In genomic region chr17:42993913-42994312, GRCh38 we compare ENCODE assay signal across 4 cellular contexts. TPM values are rescaled to one million over a fixed set of nuclear protein-coding genes. Genes with fewer than 3 reads are reported as not detected.
DNase-seq lines count a peak whose midpoint lies in the region; TF ChIP-seq lines count a peak whose summit lies in the region.
"Not testable (repeated sequence)": the region's sequence is repeated elsewhere in the genome, so short reads cannot be mapped to it uniquely, and the experiment has no call there.

No MANE protein-coding gene starts in this region.

- not testable (repeated sequence) for H3K9me3 Mint-ChIP-seq in chondrocyte (ENCODE audit: low read depth); immature natural killer cell; nephron progenitor cell

- CTCF ChIA-PET in HEK293 (lab: Yijun Ruan, JAX): not testable (repeated sequence)

- H3K4me3 ChIP-seq in HEK293 (ENCODE audit: low read depth, low read length): not testable (repeated sequence)

- not testable (repeated sequence) for H3K9me3 ChIP-seq in HEK293 (ENCODE audit: control insufficient read depth, insufficient read depth, low read depth, low read length)

- H3K27ac Mint-ChIP-seq in chondrocyte (ENCODE audit: unreplicated experiment): not testable (repeated sequence)
- peak overlapping the region in 4 of 6 donors; percentile 19 to 69 (median 39) for H3K27ac Mint-ChIP-seq in immature natural killer cell
- H3K27ac Mint-ChIP-seq in nephron progenitor cell: peak overlapping the region; percentile 36

- peak; percentile 5 for DNase-seq in chondrocyte (ENCODE audit: low spot score)
- not testable (repeated sequence) for DNase-seq in immature natural killer cell, nephron progenitor cell

- not testable (repeated sequence) for H3K4me1 ChIP-seq in HEK293 (ENCODE audit: control insufficient read depth, insufficient read depth, low read length)

- TF ChIP-seq CTCF in HEK293 (tag by site-specific recombination; IDR thresholded peaks at IDR 0.05); chondrocyte (IDR thresholded peaks at IDR 0.05); nephron progenitor cell (IDR thresholded peaks at IDR 0.05): not testable (repeated sequence)

- H3K27ac ChIP-seq in HEK293 (ENCODE audit: extremely low read depth, low read depth, low read length): not testable (repeated sequence)

- not testable (repeated sequence) for H3K4me3 Mint-ChIP-seq in chondrocyte (ENCODE audit: unreplicated experiment); immature natural killer cell; nephron progenitor cell

- H3K36me3 Mint-ChIP-seq in chondrocyte (ENCODE audit: low read depth) (peaks cover 27% of the 10 kb centered on the region), immature natural killer cell (peaks cover 9 to 30% (median 20%) of the 10 kb centered on the region in 3 donors), nephron progenitor cell (ENCODE audit: low read depth) (peaks cover 42% of the 10 kb centered on the region)

- peaks cover 26% of the 10 kb centered on the region for H3K4me1 Mint-ChIP-seq in chondrocyte (ENCODE audit: low read depth)
- peaks cover 14 to 17% of the 10 kb centered on the region in 2 donors for H3K4me1 Mint-ChIP-seq in immature natural killer cell
- H3K4me1 Mint-ChIP-seq in nephron progenitor cell: peaks cover 18% of the 10 kb centered on the region

- not testable (repeated sequence) for H3K27me3 Mint-ChIP-seq in chondrocyte (ENCODE audit: low read depth); immature natural killer cell (ENCODE audit: low read depth in 3 of 3); nephron progenitor cell (ENCODE audit: low read depth, poor library complexity)

- peaks cover 35 to 55% of the 10 kb centered on the region in 2 experiments for H3K36me3 ChIP-seq in HEK293 (ENCODE audit: control insufficient read depth in 2 of 2, insufficient read depth in 1 of 2, low read length in 2 of 2)

- POLR2A ChIA-PET in HEK293 (lab: Yijun Ruan, JAX): interaction anchor here (0.6 kb wide), 1 partner anchor 212 kb away, joined by 4 read pairs; no protein-coding TSS in a partner anchor

TF ChIP-seq in HEK293, 187 proteins besides CTCF, POLR2A, EP300 and RAD21:
- peak; percentile 93 for TF ChIP-seq KLF1 (tag by site-specific recombination; IDR thresholded peaks at IDR 0.05)

RNA-seq across cellular contexts. Expression of gene RPL27, which starts 4.3 kb away (rescaled TPM):
- total RNA-seq in chondrocyte: 738 to 860 TPM (median 747 TPM) in 3 replicates
- 1,000 to 10,000 TPM in 2 of 3 donors, 100 to 1,000 TPM in 1; 807 to 2,182 (median 1,177) TPM for polyA plus RNA-seq in immature natural killer cell

RNA-seq across cellular contexts. Expression of gene IFI35, which starts 12.7 kb away (rescaled TPM):
- 9.0 to 20.9 TPM (median 12.8 TPM) in 3 replicates for total RNA-seq in chondrocyte
- polyA plus RNA-seq in immature natural killer cell: 100 to 1,000 TPM; 127 to 130 (median 129) TPM

RNA-seq across cellular contexts. Expression of gene RUNDC1, which starts 13.5 kb away (rescaled TPM):
- total RNA-seq in chondrocyte: 11.2 to 13.1 TPM (median 11.3 TPM) in 3 replicates
- 10 to 100 TPM; 10.2 to 16.5 (median 13.0) TPM for polyA plus RNA-seq in immature natural killer cell

RNA-seq across cellular contexts. Expression of gene PTGES3L, which starts 14.0 kb away (rescaled TPM):
- 1.2 to 5.7 TPM (median 3.9 TPM) in 3 replicates for total RNA-seq in chondrocyte
- not detected for polyA plus RNA-seq in immature natural killer cell

RNA-seq across cellular contexts. Expression of gene VAT1, which starts 28.3 kb away (rescaled TPM):
- 290 to 589 TPM (median 567 TPM) in 3 replicates for total RNA-seq in chondrocyte
- 10 to 100 TPM; 33.7 to 56.3 (median 34.5) TPM for polyA plus RNA-seq in immature natural killer cell
